24 cellular contexts compared by ENCODE assay signal in genomic region chr3:137148917-137149316, GRCh38.
"Had no signal": no experiment of that assay in that cellular context is flagged by ENCODE, and none has a peak within 500 bp of the region (broad histone marks: within the 10 kb centered on the region; RNA-seq: fewer than 3 reads in every experiment).

No MANE protein-coding gene starts in this region.

- H3K36me3 Mint-ChIP-seq: activated naive CD8-positive, alpha-beta T cell had no signal

- H3K4me3 ChIP-seq: coronary artery, dorsolateral prefrontal cortex had no signal

- H3K4me3 Mint-ChIP-seq: activated CD4-positive, alpha-beta memory T cell treated with anti-CD3 and anti-CD28 coated beads, Interleukin-2, amount 10 ng/mL, durations not matched to agents 7 days and 5 days; activated CD4-positive, alpha-beta T cell treated with anti-CD3 and anti-CD28 coated beads, Interleukin-2, amount 10 ng/mL, durations not matched to agents 7 days and 5 days; activated naive CD8-positive, alpha-beta T cell; activated T-cell treated with anti-CD3 and anti-CD28 coated beads, Interleukin-2, amount 50 U/mL, for 4 hours; activated T-helper 17 cell treated with anti-CD3 and anti-CD28 coated beads, Interleukin-2, amount 50 U/mL, for 72 hours; central memory CD8-positive, alpha-beta T cell; dendritic cell treated with granulocyte-macrophage colony-stimulating factor and Interleukin-4, amounts not matched to agents 40 ng/mL and 50 ng/mL, for 4 days; T-helper 17 cell had no signal

- DNase-seq: activated CD4-positive, alpha-beta memory T cell treated with anti-CD3 and anti-CD28 coated beads, Interleukin-2, amount 10 ng/mL, durations not matched to agents 7 days and 5 days; activated CD4-positive, alpha-beta T cell treated with anti-CD3 and anti-CD28 coated beads for 1 hour; activated CD4-positive, alpha-beta T cell treated with anti-CD3 and anti-CD28 coated beads for 4 hours; activated CD4-positive, alpha-beta T cell treated with anti-CD3 and anti-CD28 coated beads, Interleukin-2, amount 10 ng/mL, durations not matched to agents 7 days and 5 days; activated CD4-positive, alpha-beta T cell treated with anti-CD3 and anti-CD28 coated beads, Interleukin-2, amount 50 U/mL, for 4 hours; activated effector memory CD4-positive, alpha-beta T cell treated with Interleukin-2 at 50 U/mL for 16 hours; activated gamma-delta T cell treated with Interleukin-2 at 50 U/mL for 16 hours; activated naive CD4-positive, alpha-beta T cell treated with anti-CD3 and anti-CD28 coated beads, Interleukin-2, amount 50 U/mL, for 16 hours; activated naive CD4-positive, alpha-beta T cell treated with Interleukin-2 at 50 U/mL for 16 hours; activated T-cell treated with anti-CD3 and anti-CD28 coated beads, Interleukin-2, amount 50 U/mL, for 4 hours; amniotic stem cell; anterior cingulate cortex; brain microvascular endothelial cell; dorsolateral prefrontal cortex; effector memory CD4-positive, alpha-beta T cell; foreskin fibroblast; head of caudate nucleus; T-helper 1 cell; T-helper 17 cell had no signal

- H3K4me1 Mint-ChIP-seq: activated CD4-positive, alpha-beta memory T cell treated with anti-CD3 and anti-CD28 coated beads, Interleukin-2, amount 10 ng/mL, durations not matched to agents 7 days and 5 days; activated CD4-positive, alpha-beta T cell treated with anti-CD3 and anti-CD28 coated beads, Interleukin-2, amount 10 ng/mL, durations not matched to agents 7 days and 5 days; activated T-helper 17 cell treated with anti-CD3 and anti-CD28 coated beads, Interleukin-2, amount 50 U/mL, for 72 hours; central memory CD8-positive, alpha-beta T cell; T-helper 17 cell had no signal

- H3K27ac Mint-ChIP-seq: activated CD4-positive, alpha-beta memory T cell treated with anti-CD3 and anti-CD28 coated beads, Interleukin-2, amount 10 ng/mL, durations not matched to agents 7 days and 5 days; activated CD4-positive, alpha-beta T cell treated with anti-CD3 and anti-CD28 coated beads, Interleukin-2, amount 10 ng/mL, durations not matched to agents 7 days and 5 days; activated naive CD8-positive, alpha-beta T cell; activated T-helper 17 cell treated with anti-CD3 and anti-CD28 coated beads, Interleukin-2, amount 50 U/mL, for 72 hours; dendritic cell treated with granulocyte-macrophage colony-stimulating factor and Interleukin-4, amounts not matched to agents 40 ng/mL and 50 ng/mL, for 4 days; T-helper 17 cell had no signal

- H3K27ac ChIP-seq: brain microvascular endothelial cell, coronary artery, dorsolateral prefrontal cortex had no signal

- H3K27me3 ChIP-seq: brain microvascular endothelial cell, dorsolateral prefrontal cortex had no signal

- ATAC-seq: activated T-cell treated with anti-CD3 and anti-CD28 coated beads, Interleukin-2, amount 50 U/mL, for 4 hours; activated T-helper 17 cell treated with anti-CD3 and anti-CD28 coated beads, Interleukin-2, amount 50 U/mL, for 72 hours; T-helper 17 cell had no signal

- H3K36me3 ChIP-seq: brain microvascular endothelial cell had no signal

- H3K27me3 Mint-ChIP-seq: dendritic cell treated with granulocyte-macrophage colony-stimulating factor and Interleukin-4, amounts not matched to agents 40 ng/mL and 50 ng/mL, for 4 days had no signal

- H3K9me3 Mint-ChIP-seq: activated CD4-positive, alpha-beta memory T cell treated with anti-CD3 and anti-CD28 coated beads, Interleukin-2, amount 10 ng/mL, durations not matched to agents 7 days and 5 days; activated CD4-positive, alpha-beta T cell treated with anti-CD3 and anti-CD28 coated beads, Interleukin-2, amount 10 ng/mL, durations not matched to agents 7 days and 5 days; activated T-cell treated with anti-CD3 and anti-CD28 coated beads, Interleukin-2, amount 50 U/mL, for 4 hours; activated T-helper 17 cell treated with anti-CD3 and anti-CD28 coated beads, Interleukin-2, amount 50 U/mL, for 72 hours; central memory CD8-positive, alpha-beta T cell; dendritic cell treated with granulocyte-macrophage colony-stimulating factor and Interleukin-4, amounts not matched to agents 40 ng/mL and 50 ng/mL, for 4 days had no signal
